Comparison of ENCODE assay signal across 1 cellular context in the genomic region with DNA sequence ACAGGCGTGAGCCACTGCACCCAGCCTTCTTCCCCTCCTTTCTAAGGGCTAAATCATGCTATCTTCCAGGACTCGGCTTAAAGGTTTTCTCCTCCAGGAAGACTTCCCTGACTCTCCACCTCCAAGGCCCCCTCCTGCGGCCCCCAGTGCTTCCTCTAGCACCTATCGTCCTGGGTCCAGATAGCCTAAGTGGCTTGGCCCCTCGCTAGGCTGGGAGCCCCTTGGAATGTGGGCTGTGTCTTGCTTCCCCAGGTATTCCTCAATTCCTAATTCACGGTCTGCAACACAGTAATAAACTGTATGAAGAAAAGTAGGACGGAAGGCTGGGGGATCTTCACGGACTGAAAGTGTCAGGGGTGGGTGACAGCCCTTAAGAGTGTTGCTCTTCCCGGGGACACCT.
TF ChIP-seq lines count a peak whose summit lies in the region.

No MANE protein-coding gene starts in this region.

TF ChIP-seq in H1, 55 proteins besides CTCF, POLR2A, EP300 and RAD21:
- TF ChIP-seq RNF2 (IDR thresholded peaks at IDR 0.05; ENCODE audit: borderline replicate concordance, low read depth, low read length, missing control alignments, poor library complexity, severe bottlenecking) (no peak), EZH2 (IDR thresholded peaks at IDR 0.05; ENCODE audit: low read depth, low read length, severe bottlenecking) (no peak), ASH2L (IDR thresholded peaks at IDR 0.05; ENCODE audit: low read length) (no peak), HDAC2 (IDR thresholded peaks at IDR 0.05; ENCODE audit: borderline replicate concordance in 1 of 2, low read depth in 2 of 2, low read length in 2 of 2) (no peak), SIRT6 (IDR thresholded peaks at IDR 0.05; ENCODE audit: low read length) (no peak), TBP (IDR thresholded peaks at IDR 0.05; ENCODE audit: low read depth, low read length) (no peak), CBX5 (IDR thresholded peaks at IDR 0.05; ENCODE audit: low read depth, low read length) (no peak), SAP30 (IDR thresholded peaks at IDR 0.05; ENCODE audit: insufficient read depth, insufficient replicate concordance, low read length) (no peak), NRF1 (IDR thresholded peaks at IDR 0.05; ENCODE audit: low read depth, low read length) (no peak), KDM4A (IDR thresholded peaks at IDR 0.05; ENCODE audit: low read depth, low read length, severe bottlenecking) (no peak)
- TF ChIP-seq, protein P1, sequence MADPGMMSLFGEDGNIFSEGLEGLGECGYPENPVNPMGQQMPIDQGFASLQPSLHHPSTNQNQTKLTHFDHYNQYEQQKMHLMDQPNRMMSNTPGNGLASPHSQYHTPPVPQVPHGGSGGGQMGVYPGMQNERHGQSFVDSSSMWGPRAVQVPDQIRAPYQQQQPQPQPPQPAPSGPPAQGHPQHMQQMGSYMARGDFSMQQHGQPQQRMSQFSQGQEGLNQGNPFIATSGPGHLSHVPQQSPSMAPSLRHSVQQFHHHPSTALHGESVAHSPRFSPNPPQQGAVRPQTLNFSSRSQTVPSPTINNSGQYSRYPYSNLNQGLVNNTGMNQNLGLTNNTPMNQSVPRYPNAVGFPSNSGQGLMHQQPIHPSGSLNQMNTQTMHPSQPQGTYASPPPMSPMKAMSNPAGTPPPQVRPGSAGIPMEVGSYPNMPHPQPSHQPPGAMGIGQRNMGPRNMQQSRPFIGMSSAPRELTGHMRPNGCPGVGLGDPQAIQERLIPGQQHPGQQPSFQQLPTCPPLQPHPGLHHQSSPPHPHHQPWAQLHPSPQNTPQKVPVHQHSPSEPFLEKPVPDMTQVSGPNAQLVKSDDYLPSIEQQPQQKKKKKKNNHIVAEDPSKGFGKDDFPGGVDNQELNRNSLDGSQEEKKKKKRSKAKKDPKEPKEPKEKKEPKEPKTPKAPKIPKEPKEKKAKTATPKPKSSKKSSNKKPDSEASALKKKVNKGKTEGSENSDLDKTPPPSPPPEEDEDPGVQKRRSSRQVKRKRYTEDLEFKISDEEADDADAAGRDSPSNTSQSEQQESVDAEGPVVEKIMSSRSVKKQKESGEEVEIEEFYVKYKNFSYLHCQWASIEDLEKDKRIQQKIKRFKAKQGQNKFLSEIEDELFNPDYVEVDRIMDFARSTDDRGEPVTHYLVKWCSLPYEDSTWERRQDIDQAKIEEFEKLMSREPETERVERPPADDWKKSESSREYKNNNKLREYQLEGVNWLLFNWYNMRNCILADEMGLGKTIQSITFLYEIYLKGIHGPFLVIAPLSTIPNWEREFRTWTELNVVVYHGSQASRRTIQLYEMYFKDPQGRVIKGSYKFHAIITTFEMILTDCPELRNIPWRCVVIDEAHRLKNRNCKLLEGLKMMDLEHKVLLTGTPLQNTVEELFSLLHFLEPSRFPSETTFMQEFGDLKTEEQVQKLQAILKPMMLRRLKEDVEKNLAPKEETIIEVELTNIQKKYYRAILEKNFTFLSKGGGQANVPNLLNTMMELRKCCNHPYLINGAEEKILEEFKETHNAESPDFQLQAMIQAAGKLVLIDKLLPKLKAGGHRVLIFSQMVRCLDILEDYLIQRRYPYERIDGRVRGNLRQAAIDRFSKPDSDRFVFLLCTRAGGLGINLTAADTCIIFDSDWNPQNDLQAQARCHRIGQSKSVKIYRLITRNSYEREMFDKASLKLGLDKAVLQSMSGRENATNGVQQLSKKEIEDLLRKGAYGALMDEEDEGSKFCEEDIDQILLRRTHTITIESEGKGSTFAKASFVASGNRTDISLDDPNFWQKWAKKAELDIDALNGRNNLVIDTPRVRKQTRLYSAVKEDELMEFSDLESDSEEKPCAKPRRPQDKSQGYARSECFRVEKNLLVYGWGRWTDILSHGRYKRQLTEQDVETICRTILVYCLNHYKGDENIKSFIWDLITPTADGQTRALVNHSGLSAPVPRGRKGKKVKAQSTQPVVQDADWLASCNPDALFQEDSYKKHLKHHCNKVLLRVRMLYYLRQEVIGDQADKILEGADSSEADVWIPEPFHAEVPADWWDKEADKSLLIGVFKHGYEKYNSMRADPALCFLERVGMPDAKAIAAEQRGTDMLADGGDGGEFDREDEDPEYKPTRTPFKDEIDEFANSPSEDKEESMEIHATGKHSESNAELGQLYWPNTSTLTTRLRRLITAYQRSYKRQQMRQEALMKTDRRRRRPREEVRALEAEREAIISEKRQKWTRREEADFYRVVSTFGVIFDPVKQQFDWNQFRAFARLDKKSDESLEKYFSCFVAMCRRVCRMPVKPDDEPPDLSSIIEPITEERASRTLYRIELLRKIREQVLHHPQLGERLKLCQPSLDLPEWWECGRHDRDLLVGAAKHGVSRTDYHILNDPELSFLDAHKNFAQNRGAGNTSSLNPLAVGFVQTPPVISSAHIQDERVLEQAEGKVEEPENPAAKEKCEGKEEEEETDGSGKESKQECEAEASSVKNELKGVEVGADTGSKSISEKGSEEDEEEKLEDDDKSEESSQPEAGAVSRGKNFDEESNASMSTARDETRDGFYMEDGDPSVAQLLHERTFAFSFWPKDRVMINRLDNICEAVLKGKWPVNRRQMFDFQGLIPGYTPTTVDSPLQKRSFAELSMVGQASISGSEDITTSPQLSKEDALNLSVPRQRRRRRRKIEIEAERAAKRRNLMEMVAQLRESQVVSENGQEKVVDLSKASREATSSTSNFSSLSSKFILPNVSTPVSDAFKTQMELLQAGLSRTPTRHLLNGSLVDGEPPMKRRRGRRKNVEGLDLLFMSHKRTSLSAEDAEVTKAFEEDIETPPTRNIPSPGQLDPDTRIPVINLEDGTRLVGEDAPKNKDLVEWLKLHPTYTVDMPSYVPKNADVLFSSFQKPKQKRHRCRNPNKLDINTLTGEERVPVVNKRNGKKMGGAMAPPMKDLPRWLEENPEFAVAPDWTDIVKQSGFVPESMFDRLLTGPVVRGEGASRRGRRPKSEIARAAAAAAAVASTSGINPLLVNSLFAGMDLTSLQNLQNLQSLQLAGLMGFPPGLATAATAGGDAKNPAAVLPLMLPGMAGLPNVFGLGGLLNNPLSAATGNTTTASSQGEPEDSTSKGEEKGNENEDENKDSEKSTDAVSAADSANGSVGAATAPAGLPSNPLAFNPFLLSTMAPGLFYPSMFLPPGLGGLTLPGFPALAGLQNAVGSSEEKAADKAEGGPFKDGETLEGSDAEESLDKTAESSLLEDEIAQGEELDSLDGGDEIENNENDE (IDR thresholded peaks at IDR 0.05; ENCODE audit: insufficient replicate concordance, low read length), result no peak
